16 cellular contexts compared by ENCODE assay signal in the genomic region with DNA sequence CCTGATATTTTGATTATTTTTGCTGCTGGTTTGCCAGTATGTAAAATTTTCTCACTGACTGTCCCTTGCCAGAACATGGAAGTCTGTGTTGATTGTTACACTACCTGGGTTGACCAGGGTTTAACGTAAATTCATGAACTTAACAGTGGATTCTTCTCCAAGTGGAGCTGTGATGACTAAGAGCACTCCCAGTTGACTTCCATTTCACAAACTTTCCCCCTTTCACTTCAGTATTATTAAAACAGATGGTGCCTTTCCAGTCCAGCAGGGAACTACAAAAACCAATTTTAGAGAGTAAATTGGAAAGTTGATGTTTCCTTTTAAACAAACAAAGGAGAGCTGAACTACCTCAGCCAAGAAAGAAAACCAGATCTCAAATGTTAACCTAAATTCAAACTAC.
DNase-seq lines count a peak whose midpoint lies in the region; ATAC-seq, FAIRE-seq and TF ChIP-seq lines count a peak whose summit lies in the region.
"Had no signal": no experiment of that assay in that cellular context is flagged by ENCODE, and none has a peak within 500 bp of the region (broad histone marks: within the 10 kb centered on the region; RNA-seq: fewer than 3 reads in every experiment).

No MANE protein-coding gene starts in this region.

- no peak overlapping the region for H3K9ac ChIP-seq in H1 (replicated peaks in 1 of 4; ENCODE audit: extremely low read depth in 1 of 4, low read depth in 3 of 4, low read length in 3 of 4)
- H3K9ac ChIP-seq in mesendoderm (ENCODE audit: low read length) = no peak overlapping the region
- H3K9ac ChIP-seq: BLaER1 had no signal

- peaks cover 34% of the 10 kb centered on the region for H3K4me1 Mint-ChIP-seq in HFFc6 (ENCODE audit: low read depth)

- H4K91ac ChIP-seq in H1 (replicated peaks; ENCODE audit: insufficient read length, low read length) = no peak overlapping the region

- no peak for TF ChIP-seq RAD21 in H1 (IDR thresholded peaks at IDR 0.05 in 1 of 2, conservative IDR thresholded peaks at IDR 0.05 in 1 of 2; ENCODE audit: low read depth in 2 of 2, low read length in 2 of 2)

- H2AK5ac ChIP-seq in H1 (ENCODE audit: low read depth, low read length) (no peak overlapping the region), mesendoderm (ENCODE audit: low read length) (no peak overlapping the region)

- H3K4ac ChIP-seq in H1 (replicated peaks; ENCODE audit: insufficient read length, low read depth, low read length) (no peak overlapping the region), mesendoderm (ENCODE audit: low read depth, low read length) (no peak overlapping the region)

- H2BK20ac ChIP-seq in H1 (ENCODE audit: low read length) = no peak overlapping the region

- no peaks in the 10 kb centered on the region for H3K36me3 ChIP-seq in H1 (ENCODE audit: control insufficient read depth in 2 of 4, insufficient read depth in 4 of 4, low read length in 3 of 4)
- H3K36me3 ChIP-seq in mesendoderm (ENCODE audit: control insufficient read depth, insufficient read depth, low read length) = no peaks in the 10 kb centered on the region
- H3K36me3 ChIP-seq in thoracic aorta = no peaks in the 10 kb centered on the region
- H3K36me3 ChIP-seq: BLaER1, neutrophil had no signal

- no peak overlapping the region for H2BK5ac ChIP-seq in H1 (ENCODE audit: low read depth, low read length)
- no peak overlapping the region for H2BK5ac ChIP-seq in mesendoderm (ENCODE audit: low read length)

- H3K56ac ChIP-seq in H1 (replicated peaks; ENCODE audit: insufficient read length, low read depth, low read length) (no peak overlapping the region), mesendoderm (ENCODE audit: low read length) (no peak overlapping the region)

- H2BK120ac ChIP-seq in H1 (replicated peaks; ENCODE audit: low read depth, low read length) (no peak overlapping the region), mesendoderm (ENCODE audit: low read depth, low read length) (no peak overlapping the region)

- H3K23ac ChIP-seq in H1 (ENCODE audit: insufficient read length) (no peak overlapping the region), mesendoderm (ENCODE audit: low read length) (no peak overlapping the region)

- no peak for TF ChIP-seq POLR2A in H1 (IDR thresholded peaks at IDR 0.05; ENCODE audit: control extremely low read depth in 1 of 2, low read depth in 2 of 2, low read length in 2 of 2)

- TF ChIP-seq CTCF in HFFc6 (IDR thresholded peaks at IDR 0.05) (no peak), H1 (IDR thresholded peaks at IDR 0.05; ENCODE audit: control extremely low read depth in 1 of 3, insufficient read depth in 1 of 3, low read depth in 1 of 3, low read length in 3 of 3) (no peak), thoracic aorta (IDR thresholded peaks at IDR 0.05) (no peak)

- H3K9me3 Mint-ChIP-seq in HFFc6 = no peaks in the 10 kb centered on the region
- H3K9me3 Mint-ChIP-seq: T-helper 1 cell treated with Interleukin-12 subunit alpha and Interleukin-12 subunit beta and Interleukin-4 antibody, amounts not matched to agents 30 μg/mL and 1 μg/mL, for 36 hours had no signal

- CTCF ChIA-PET in H1 (lab: Charles Lee; ENCODE audit: partially characterized antibody) = no interaction called here

- H2BK15ac ChIP-seq in H1 (ENCODE audit: low read length) (no peak overlapping the region), mesendoderm (replicated peaks; ENCODE audit: low read depth) (peak overlapping the region; percentile 36)

- no peak for FAIRE-seq in H1 (lab: Jason Lieb, UNC)

- H4K20me1 ChIP-seq in H1 (replicated peaks in 1 of 2; ENCODE audit: control insufficient read depth in 1 of 2, insufficient read depth in 2 of 2, low read length in 2 of 2) = no peaks in the 10 kb centered on the region
- H4K20me1 ChIP-seq: BLaER1 had no signal

- DNase-seq in HFFc6 (no peak), H1 (ENCODE audit: low read depth in 1 of 2, low spot score in 2 of 2) (no peak), mesendoderm (no peak), thoracic aorta (ENCODE audit: low spot score) (no peak), NCI-H2227 (lab: John Stamatoyannopoulos, UW; ENCODE audit: unreplicated experiment) (no peak)
- DNase-seq: DMS79, left colon, NCI-H1048, NCI-H226 had no signal

- H3K79me2 ChIP-seq in H1 (ENCODE audit: control insufficient read depth in 1 of 2, insufficient read depth in 2 of 2, low read length in 2 of 2) (no peaks in the 10 kb centered on the region), mesendoderm (ENCODE audit: control insufficient read depth, insufficient read depth, low read length) (no peaks in the 10 kb centered on the region)

- H3K27ac ChIP-seq in H1 (ENCODE audit: low read depth, low read length) (no peak overlapping the region), mesendoderm (ENCODE audit: low read depth, low read length) (no peak overlapping the region), thoracic aorta (peak overlapping the region; percentile 83 to 92)
- H3K27ac ChIP-seq: BLaER1, neutrophil had no signal

- H3K18ac ChIP-seq in H1 (ENCODE audit: extremely low read depth, low read length) (no peak overlapping the region; the same call in 1 of the 2 replicates), mesendoderm (ENCODE audit: low read length) (peak overlapping the region; percentile 39)

- H3K36me3 Mint-ChIP-seq in HFFc6 (ENCODE audit: low read depth) = peaks cover 11% of the 10 kb centered on the region

- no peak overlapping the region for H3K14ac ChIP-seq in H1 (ENCODE audit: insufficient read length)

- H3K4me1 ChIP-seq in H1 (replicated peaks in 1 of 4; ENCODE audit: control insufficient read depth in 3 of 4, insufficient read depth in 4 of 4, low read length in 3 of 4) = peaks cover 0 to 4% (median 1%) of the 10 kb centered on the region in 4 experiments; a peak in 2 of 7 replicates
- H3K4me1 ChIP-seq in mesendoderm (ENCODE audit: control insufficient read depth, low read depth, low read length) = no peaks in the 10 kb centered on the region
- peaks cover 26 to 46% of the 10 kb centered on the region in 2 donors for H3K4me1 ChIP-seq in thoracic aorta (ENCODE audit: control insufficient read depth in 1 of 2, low read depth in 2 of 2)
- H3K4me1 ChIP-seq: BLaER1, testis had no signal

- no peak for TF ChIP-seq EP300 in H1 (IDR thresholded peaks at IDR 0.05; ENCODE audit: borderline replicate concordance in 1 of 2, low read depth in 2 of 2, low read length in 2 of 2)

- H3K4me2 ChIP-seq in H1 (ENCODE audit: insufficient read depth in 1 of 2, low read depth in 2 of 2, low read length in 2 of 2) (no peak overlapping the region), mesendoderm (ENCODE audit: low read length) (no peak overlapping the region)
- H3K4me2 ChIP-seq: BLaER1 had no signal

- no peaks in the 10 kb centered on the region; the same call in 1 of the 2 replicates for H3K27me3 Mint-ChIP-seq in HFFc6 (ENCODE audit: insufficient read depth)

- H4K5ac ChIP-seq in H1 (ENCODE audit: insufficient read length, low read depth, low read length) (no peak overlapping the region), mesendoderm (ENCODE audit: low read length) (no peak overlapping the region)

- H3K27ac Mint-ChIP-seq in HFFc6 = peak overlapping the region; percentile 99
- H3K27ac Mint-ChIP-seq: T-helper 1 cell treated with Interleukin-12 subunit alpha and Interleukin-12 subunit beta and Interleukin-4 antibody, amounts not matched to agents 30 μg/mL and 1 μg/mL, for 36 hours had no signal

- POLR2A ChIA-PET in H1 (lab: Charles Lee; ENCODE audit: partially characterized antibody) = no interaction called here

- H3K27me3 ChIP-seq in H1 (replicated peaks in 1 of 4; ENCODE audit: control insufficient read depth in 3 of 4, extremely low read depth in 1 of 4, insufficient read depth in 3 of 4, low read length in 3 of 4) = no peaks in the 10 kb centered on the region
- no peaks in the 10 kb centered on the region for H3K27me3 ChIP-seq in mesendoderm (ENCODE audit: insufficient read depth, low read length, poor library complexity)
- H3K27me3 ChIP-seq in thoracic aorta (replicated peaks; ENCODE audit: insufficient read depth) = no peaks in the 10 kb centered on the region
- H3K27me3 ChIP-seq: BLaER1, neutrophil, testis had no signal

- H4K8ac ChIP-seq in H1 (ENCODE audit: extremely low read depth, insufficient read depth, low read length) (no peak overlapping the region), mesendoderm (ENCODE audit: low read depth, low read length) (no peak overlapping the region)

- H3K9me3 ChIP-seq in H1 (ENCODE audit: insufficient read depth in 2 of 2, low read depth in 1 of 2, low read length in 1 of 2) (no peaks in the 10 kb centered on the region), thoracic aorta (no peaks in the 10 kb centered on the region)
- H3K9me3 ChIP-seq: BLaER1, neutrophil, testis had no signal

- WGBS in H1 (ENCODE audit: extremely low coverage in 1 of 2, insufficient coverage in 1 of 2, insufficient read length in 1 of 2, insufficient replicate concordance in 2 of 2, low coverage in 1 of 2, low lambda C conversion rate in 2 of 2, missing lambda C conversion rate in 1 of 2), 2 experiments = 100% methylated on average over 1 of the region's 1 CpG; no CpG with 5 or more reads in 1 of the 2 experiments
- no CpG with 5 or more reads among the region's 1 CpG for WGBS in mesendoderm (ENCODE audit: extremely low coverage, insufficient coverage, low lambda C conversion rate)

- H2BK12ac ChIP-seq in H1 (ENCODE audit: low read depth, low read length) = no peak overlapping the region

- peaks cover 3% of the 10 kb centered on the region; the same call in 1 of the 2 replicates for H3K23me2 ChIP-seq in H1 (ENCODE audit: low read depth, low read length)

- no peaks in the 10 kb centered on the region for H3K79me1 ChIP-seq in H1 (ENCODE audit: low read depth, low read length)
- H3K79me1 ChIP-seq in mesendoderm (ENCODE audit: low read length) = no peaks in the 10 kb centered on the region

- H3K4me3 Mint-ChIP-seq in HFFc6 = no peak overlapping the region; the same call in 1 of the 2 replicates
- H3K4me3 Mint-ChIP-seq: T-helper 1 cell treated with Interleukin-12 subunit alpha and Interleukin-12 subunit beta and Interleukin-4 antibody, amounts not matched to agents 30 μg/mL and 1 μg/mL, for 36 hours had no signal

- 0 out of 2 replicates have a peak overlapping the region, but pooled peaks have one; percentile 40 for H2AFZ ChIP-seq in H1 (ENCODE audit: low read length)

- H3K4me3 ChIP-seq in H1 (ENCODE audit: extremely low read depth in 1 of 4, insufficient read depth in 2 of 4, low read depth in 3 of 4, low read length in 4 of 4) (no peak overlapping the region), mesendoderm (ENCODE audit: low read length) (no peak overlapping the region), thoracic aorta (no peak overlapping the region)
- H3K4me3 ChIP-seq: BLaER1, testis had no signal

- ATAC-seq in thoracic aorta (ENCODE audit: insufficient number of reproducible peaks, low FRiP score, low read depth) = no peak
- no peak for ATAC-seq in HG02938 (IDR thresholded peaks at IDR 0.05; ENCODE audit: unreplicated experiment)
- ATAC-seq in GM21526 (IDR thresholded peaks at IDR 0.05; ENCODE audit: low FRiP score, unreplicated experiment) = no peak
- no peak for ATAC-seq in GM18498 (IDR thresholded peaks at IDR 0.05; ENCODE audit: unreplicated experiment)
- ATAC-seq: left colon had no signal

TF ChIP-seq in H1, 55 proteins besides CTCF, POLR2A, EP300 and RAD21 (continues in another document):
- TF ChIP-seq JUND (IDR thresholded peaks at IDR 0.05; ENCODE audit: low read length) (no peak), KDM5A (IDR thresholded peaks at IDR 0.05; ENCODE audit: low read length) (no peak)

Comparison
In these comparisons a context has a peak if more than half of its experiments do, and no peak if none do; other contexts are left out.
1. H3K27ac ChIP-seq: peak in thoracic aorta (2 of 2); none in H1 (single experiment) and mesendoderm (single experiment).